In genomic region chrX:71536285-71536684, GRCh38 we compare ENCODE assay signal across 9 cellular contexts. TPM values are rescaled to one million over a fixed set of nuclear protein-coding genes. Genes with fewer than 3 reads are reported as not detected.
DNase-seq lines count a peak whose midpoint lies in the region; ATAC-seq and TF ChIP-seq lines count a peak whose summit lies in the region.
"Had no signal": no experiment of that assay in that cellular context is flagged by ENCODE, and none has a peak within 500 bp of the region (broad histone marks: within the 10 kb centered on the region; RNA-seq: fewer than 3 reads in every experiment).

No MANE protein-coding gene starts in this region.

- no peaks in the 10 kb centered on the region for H3K9me3 ChIP-seq in right atrium auricular region
- H3K9me3 ChIP-seq in upper lobe of right lung: no peaks in the 10 kb centered on the region
- H3K9me3 ChIP-seq: body of pancreas had no signal

- H3K4me3 ChIP-seq in right atrium auricular region (peak overlapping the region in 1 of 2 donors; percentile 18), upper lobe of right lung (peak overlapping the region; percentile 73)
- H3K4me3 ChIP-seq: body of pancreas had no signal

- peaks cover 45% of the 10 kb centered on the region for H3K36me3 Mint-ChIP-seq in activated naive CD4-positive, alpha-beta T cell treated with anti-CD3 and anti-CD28 coated beads, Interleukin-2, amount 10 ng/mL, durations not matched to agents 7 days and 5 days

- ATAC-seq in left ventricle myocardium superior (no peak), upper lobe of right lung (no peak), GM18520 (IDR thresholded peaks at IDR 0.05; ENCODE audit: unreplicated experiment) (no peak), HG03439 (IDR thresholded peaks at IDR 0.05; ENCODE audit: unreplicated experiment) (no peak)
- ATAC-seq: body of pancreas had no signal

- intact Hi-C loops in left ventricle myocardium superior (cut with micrococcal nuclease): no loop called here
- intact Hi-C loops in upper lobe of right lung (cut with DNase I): no loop called here

- H3K27ac ChIP-seq in right atrium auricular region: peak overlapping the region; percentile 83 to 91
- no peak overlapping the region for H3K27ac ChIP-seq in upper lobe of right lung

- no peak for TF ChIP-seq CTCF in right atrium auricular region (IDR thresholded peaks at IDR 0.05)
- TF ChIP-seq CTCF in upper lobe of right lung (IDR thresholded peaks at IDR 0.05): no peak

- peak overlapping the region; percentile 83 for H3K27ac Mint-ChIP-seq in activated naive CD4-positive, alpha-beta T cell treated with anti-CD3 and anti-CD28 coated beads, Interleukin-2, amount 10 ng/mL, durations not matched to agents 7 days and 5 days

- peaks cover 43% of the 10 kb centered on the region for H3K4me1 Mint-ChIP-seq in activated naive CD4-positive, alpha-beta T cell treated with anti-CD3 and anti-CD28 coated beads, Interleukin-2, amount 10 ng/mL, durations not matched to agents 7 days and 5 days

- no peak for DNase-seq in right atrium auricular region (ENCODE audit: low spot score)
- no peak for DNase-seq in left ventricle myocardium superior
- DNase-seq in activated naive CD4-positive, alpha-beta T cell treated with anti-CD3 and anti-CD28 coated beads, Interleukin-2, amount 10 ng/mL, durations not matched to agents 7 days and 5 days: no peak
- peak; percentile 3 for DNase-seq in medulla oblongata (ENCODE audit: extremely low spot score)
- DNase-seq in upper lobe of right lung: no peak
- no peak for DNase-seq in DMS153 (lab: John Stamatoyannopoulos, UW)

- peak overlapping the region; percentile 98 for H3K4me3 Mint-ChIP-seq in activated naive CD4-positive, alpha-beta T cell treated with anti-CD3 and anti-CD28 coated beads, Interleukin-2, amount 10 ng/mL, durations not matched to agents 7 days and 5 days

- H3K27me3 ChIP-seq in right atrium auricular region: no peaks in the 10 kb centered on the region
- H3K27me3 ChIP-seq in upper lobe of right lung: no peaks in the 10 kb centered on the region
- H3K27me3 ChIP-seq: body of pancreas had no signal

- CTCF ChIA-PET in activated naive CD4-positive, alpha-beta T cell treated with anti-CD3 and anti-CD28 coated beads, Interleukin-2, amount 10 ng/mL, durations not matched to agents 7 days and 5 days (lab: Charles Lee): interaction anchor here (1.4 kb wide), 1 partner anchor 28 kb away, joined by 3 read pairs; no protein-coding TSS in a partner anchor

- no peaks in the 10 kb centered on the region for H3K27me3 Mint-ChIP-seq in activated naive CD4-positive, alpha-beta T cell treated with anti-CD3 and anti-CD28 coated beads, Interleukin-2, amount 10 ng/mL, durations not matched to agents 7 days and 5 days

- peaks cover 0 to 33% of the 10 kb centered on the region in 2 donors for H3K4me1 ChIP-seq in right atrium auricular region
- peaks cover 28% of the 10 kb centered on the region for H3K4me1 ChIP-seq in upper lobe of right lung

- no peaks in the 10 kb centered on the region for H3K9me3 Mint-ChIP-seq in activated naive CD4-positive, alpha-beta T cell treated with anti-CD3 and anti-CD28 coated beads, Interleukin-2, amount 10 ng/mL, durations not matched to agents 7 days and 5 days

- H3K36me3 ChIP-seq in right atrium auricular region (peaks cover 5% of the 10 kb centered on the region), upper lobe of right lung (peaks cover 10% of the 10 kb centered on the region)

RNA-seq across cellular contexts. Expression of gene OGT, which starts 3.4 kb away (rescaled TPM):
- 10 to 100 TPM; 50.8 to 54.0 TPM for total RNA-seq in right atrium auricular region
- 96.4 TPM for total RNA-seq in left ventricle myocardium superior
- total RNA-seq in upper lobe of right lung: 129 TPM

RNA-seq across cellular contexts. Expression of gene GCNA, which starts 42.0 kb away (rescaled TPM):
- total RNA-seq in right atrium auricular region (1 to 10 TPM in 1 of 2 donors, under 1 TPM in 1; 0.48 to 3.0 TPM), left ventricle myocardium superior (1.5 TPM), upper lobe of right lung (3.4 TPM)
